8 cellular contexts compared by ENCODE assay signal in genomic region chr2:176814740-176815367, GRCh38.
DNase-seq lines count a peak whose midpoint lies in the region; ATAC-seq and TF ChIP-seq lines count a peak whose summit lies in the region.

No MANE protein-coding gene starts in this region.

- H3K27ac ChIP-seq in tibial artery = no peak overlapping the region

- H3K27me3 ChIP-seq in tibial artery = peaks cover 0 to 10% of the 10 kb centered on the region in 2 donors

- ATAC-seq in GM19452 (IDR thresholded peaks at IDR 0.05; ENCODE audit: unreplicated experiment) = no peak
- ATAC-seq in GM19397 (IDR thresholded peaks at IDR 0.05; ENCODE audit: unreplicated experiment) = no peak

- intact Hi-C loops in tibial artery (cut with DNase I; ENCODE audit: low total_unique reads) = loop anchor here (5.0 kb wide), 1 partner anchor 163 kb away; no protein-coding TSS in a partner anchor

- H3K9me3 ChIP-seq in tibial artery = no peaks in the 10 kb centered on the region

- TF ChIP-seq CTCF in GM12873 (IDR thresholded peaks at IDR 0.05; ENCODE audit: insufficient read depth, low read depth, low read length, missing control alignments) (peak; percentile 31), fibroblast of villous mesenchyme (IDR thresholded peaks at IDR 0.05; ENCODE audit: insufficient read depth, low read depth, low read length) (peak; percentile 50), tibial artery (IDR thresholded peaks at IDR 0.05) (peak; percentile 45 to 67)

- peaks cover 0 to 18% (median 11%) of the 10 kb centered on the region in 4 donors for H3K4me1 ChIP-seq in tibial artery

- no peaks in the 10 kb centered on the region for H3K36me3 ChIP-seq in tibial artery

- DNase-seq in AG20443 (ENCODE audit: low spot score) = peak; percentile 30
- DNase-seq in LHCN-M2 (ENCODE audit: low read depth) = peak; percentile 14
- peak; percentile 29 for DNase-seq in SKM-1 treated with dmso at 0.1 percent for 144 hours (lab: John Stamatoyannopoulos, UW; ENCODE audit: unreplicated experiment)
- peak; percentile 33 for DNase-seq in fibroblast of villous mesenchyme (ENCODE audit: low read depth)
- DNase-seq in tibial artery = no peak

- no peak overlapping the region for H3K4me3 ChIP-seq in fibroblast of villous mesenchyme (ENCODE audit: low read depth, low read length)
- H3K4me3 ChIP-seq in tibial artery = no peak overlapping the region

Comparison
In these comparisons a context has a peak if more than half of its experiments do, and no peak if none do; other contexts are left out.
1. DNase-seq: peak in AG20443 (single experiment), LHCN-M2 (single experiment), SKM-1 treated with dmso at 0.1 percent for 144 hours (single experiment) and fibroblast of villous mesenchyme (single experiment); none in tibial artery (0 of 2).
2. Peak in every context shown above with its lines, with median percentiles within 50 percentile points of each other: CTCF ChIP-seq.